Comparison of ENCODE assay signal across 19 cellular contexts in the genomic region with DNA sequence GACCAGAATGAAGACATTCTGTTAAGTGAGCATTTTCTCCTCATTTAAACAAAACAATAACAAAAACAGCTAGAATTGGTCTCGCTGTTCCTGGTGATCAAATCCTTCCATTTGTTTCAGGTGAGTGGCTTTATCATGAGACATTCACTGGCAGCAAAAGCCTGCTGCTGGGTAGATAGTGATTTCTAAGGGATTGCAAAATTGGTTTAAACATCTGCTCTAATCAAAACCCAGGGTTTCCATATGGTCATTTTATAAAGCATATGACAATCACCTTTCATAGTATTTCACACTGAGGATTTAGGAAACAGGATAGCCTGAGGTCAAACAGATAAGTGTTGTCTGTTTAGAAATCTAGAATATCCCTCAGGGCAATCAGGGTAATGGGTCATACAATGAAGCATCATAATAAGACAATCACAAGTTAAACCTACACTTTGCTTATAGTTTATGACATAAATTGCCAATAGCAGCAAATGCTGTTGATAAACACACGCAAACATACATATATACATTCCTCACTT.
DNase-seq lines count a peak whose midpoint lies in the region; ATAC-seq and TF ChIP-seq lines count a peak whose summit lies in the region.
"Had no signal": no experiment of that assay in that cellular context is flagged by ENCODE, and none has a peak within 500 bp of the region (broad histone marks: within the 10 kb centered on the region; RNA-seq: fewer than 3 reads in every experiment).

No MANE protein-coding gene starts in this region.

- no peak for ATAC-seq in foreskin keratinocyte
- ATAC-seq: A549, GM12878, HepG2 had no signal

- POLR2A ChIA-PET in GM10248 (lab: Yijun Ruan, JAX) = no interaction called here

- H3K4me1 ChIP-seq in foreskin keratinocyte = no peaks in the 10 kb centered on the region
- H3K4me1 ChIP-seq: A549, Caco-2 had no signal

- H3K27me3 ChIP-seq in foreskin keratinocyte = no peaks in the 10 kb centered on the region

- no peak overlapping the region for H3K27ac ChIP-seq in foreskin keratinocyte
- H3K27ac ChIP-seq: 22Rv1, A549, C4-2B had no signal

- CTCF ChIA-PET in GM10248 (lab: Yijun Ruan, JAX) = interaction anchor here (0.9 kb wide), 1 partner anchor 18 kb away, joined by 3 read pairs; no protein-coding TSS in a partner anchor

- DNase-seq in NCI-H2171 treated with DMSO at 0.1 percent for 48 hours (lab: John Stamatoyannopoulos, UW) = peak; percentile 4
- DNase-seq in NCI-H2171 (lab: John Stamatoyannopoulos, UW) = no peak
- DNase-seq in NCI-H146 treated with DMSO at 0.1 percent for 48 hours (lab: John Stamatoyannopoulos, UW; ENCODE audit: unreplicated experiment) = peak; percentile 91
- peak; percentile 90 for DNase-seq in NCI-H69 (lab: John Stamatoyannopoulos, UW)
- no peak for DNase-seq in GM10248 (ENCODE audit: extremely low spot score)
- DNase-seq in G401 (ENCODE audit: low spot score) = no peak
- no peak for DNase-seq in foreskin keratinocyte
- DNase-seq: AML-193; Caco-2; CD4-positive, alpha-beta T cell; DMS153; DMS79; GF-D8; H9 had no signal

- TF ChIP-seq CTCF in GM10248 (IDR thresholded peaks at IDR 0.05; ENCODE audit: control extremely low read depth, extremely low read depth, low read depth, missing control alignments) (no peak), foreskin keratinocyte (conservative IDR thresholded peaks at IDR 0.05) (no peak)

- in situ Hi-C loops in G401 (cut with HindIII; ENCODE audit: low sequenced_read_pairs) = no loop called here

Comparison
In these comparisons a context has a peak if more than half of its experiments do, and no peak if none do; other contexts are left out.
1. DNase-seq: peak in NCI-H2171 treated with DMSO at 0.1 percent for 48 hours (single experiment), NCI-H146 treated with DMSO at 0.1 percent for 48 hours (single experiment) and NCI-H69 (single experiment); none in NCI-H2171 (single experiment), GM10248 (single experiment), G401 (single experiment) and foreskin keratinocyte (0 of 2).